11 cellular contexts compared by ENCODE assay signal in the genomic region with DNA sequence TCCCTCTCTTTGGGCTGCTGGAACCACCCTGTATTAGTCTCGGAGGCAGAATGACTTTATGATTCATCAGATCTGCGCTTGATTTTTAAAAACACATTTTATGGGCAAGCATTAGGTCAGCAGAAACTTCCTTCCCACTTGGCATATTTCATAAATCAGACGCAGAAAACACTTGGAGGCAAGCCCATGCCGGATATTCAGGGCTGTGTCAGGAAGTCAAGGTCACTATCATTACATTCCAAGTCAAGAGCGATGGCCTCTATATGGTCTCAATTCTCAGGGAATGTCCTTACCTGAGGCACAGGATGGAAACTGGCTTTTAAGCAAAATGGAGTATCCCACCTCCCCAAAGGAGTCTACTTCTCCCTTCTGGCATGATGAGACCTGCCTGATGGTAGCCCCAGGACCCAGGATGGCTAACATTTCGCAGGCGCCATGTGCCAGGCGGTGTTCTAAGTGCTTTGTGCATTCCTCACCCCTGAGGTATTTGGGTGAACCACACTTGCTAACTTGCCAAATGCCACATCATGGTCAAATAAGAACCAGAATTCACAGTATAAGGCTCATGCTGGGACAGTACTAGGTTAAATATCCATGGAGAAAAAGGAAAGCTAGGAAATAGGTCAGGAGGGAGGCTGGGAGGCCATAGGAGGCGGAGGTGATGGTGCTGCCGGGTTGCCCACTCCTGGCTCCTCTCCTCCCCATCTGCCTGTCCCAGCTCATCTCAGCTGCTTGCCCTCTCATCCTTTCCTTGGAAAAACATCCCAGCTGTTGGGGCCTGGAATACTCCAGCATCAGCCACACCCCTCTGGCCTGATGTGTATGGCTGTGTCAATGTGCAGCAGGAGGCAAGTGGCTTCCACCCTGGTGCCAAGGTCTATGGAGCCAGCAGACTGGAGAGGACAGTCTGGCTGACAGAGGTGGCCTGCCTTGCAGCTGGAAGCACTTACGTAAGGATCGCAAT. TPM values are rescaled to one million over a fixed set of nuclear protein-coding genes. Genes with fewer than 3 reads are reported as not detected.
DNase-seq lines count a peak whose midpoint lies in the region; ATAC-seq and TF ChIP-seq lines count a peak whose summit lies in the region.
"Had no signal": no experiment of that assay in that cellular context is flagged by ENCODE, and none has a peak within 500 bp of the region (broad histone marks: within the 10 kb centered on the region; RNA-seq: fewer than 3 reads in every experiment).

No MANE protein-coding gene starts in this region.

- H3K9me2 ChIP-seq in hepatocyte (replicated peaks; ENCODE audit: insufficient read depth), result no peaks in the 10 kb centered on the region

- no peaks in the 10 kb centered on the region for H3K27me3 ChIP-seq in hepatocyte

- TF ChIP-seq POLR2A in GM18505 (IDR thresholded peaks at IDR 0.05; ENCODE audit: borderline replicate concordance, extremely low read depth, insufficient read depth, insufficient read length), result no peak

- H3K4me1 ChIP-seq in hepatocyte (ENCODE audit: insufficient read depth), result peaks cover 4% of the 10 kb centered on the region

- no peak for ATAC-seq in GM19035 (IDR thresholded peaks at IDR 0.05; ENCODE audit: unreplicated experiment)
- no peak for ATAC-seq in GM18505 (IDR thresholded peaks at IDR 0.05; ENCODE audit: unreplicated experiment)
- ATAC-seq in HG03095 (IDR thresholded peaks at IDR 0.05; ENCODE audit: unreplicated experiment), result no peak

- no peak for TF ChIP-seq CTCF in hepatocyte (IDR thresholded peaks at IDR 0.05; ENCODE audit: poor library complexity)

- no peak overlapping the region for H2AFZ ChIP-seq in hepatocyte

- WGBS in hepatocyte (ENCODE audit: low lambda C conversion rate, missing lambda C conversion rate), result 81% methylated on average over 12 of the region's 12 CpGs

- H3K27ac ChIP-seq in hepatocyte, result peak overlapping the region; percentile 61
- H3K27ac ChIP-seq: 22Rv1 had no signal

- no peaks in the 10 kb centered on the region for H4K20me1 ChIP-seq in hepatocyte (ENCODE audit: insufficient read depth, poor library complexity, severe bottlenecking)

- DNase-seq in DMS 273 (lab: John Stamatoyannopoulos, UW; ENCODE audit: unreplicated experiment), result peak; percentile 45
- no peak for DNase-seq in DMS 273 treated with DMSO at 0.1 percent for 48 hours (lab: John Stamatoyannopoulos, UW)
- DNase-seq in amniotic stem cell (lab: John Stamatoyannopoulos, UW), result peak; percentile 64
- no peak for DNase-seq in hepatocyte (ENCODE audit: low spot score)
- DNase-seq in ureter (ENCODE audit: low spot score), result peak; percentile 59
- DNase-seq: stimulated activated naive CD4-positive, alpha-beta T cell; T-helper 1 cell had no signal

- H3K79me2 ChIP-seq in hepatocyte, result no peaks in the 10 kb centered on the region

- no peaks in the 10 kb centered on the region for H3K9me3 ChIP-seq in hepatocyte (ENCODE audit: low read depth)

- H3K4me3 ChIP-seq in hepatocyte, result no peak overlapping the region

- H3K4me2 ChIP-seq in hepatocyte, result no peak overlapping the region

- no peaks in the 10 kb centered on the region for H3K36me3 ChIP-seq in hepatocyte (replicated peaks; ENCODE audit: insufficient read depth, low read depth)

RNA-seq across cellular contexts. Expression of a gene that starts 18.8 kb away (rescaled TPM):
- total RNA-seq in hepatocyte, result 0.24 and 0.60 TPM in 2 replicates
- polyA plus RNA-seq in hepatocyte, result 0.24 and 0.80 TPM in 2 replicates
- total RNA-seq in ureter, result 2.5 TPM

Comparison
In these comparisons a context has a peak if more than half of its experiments do, and no peak if none do; other contexts are left out.
1. DNase-seq: peak in DMS 273 (single experiment), amniotic stem cell (single experiment) and ureter (single experiment); none in DMS 273 treated with DMSO at 0.1 percent for 48 hours (single experiment) and hepatocyte (single experiment).